17 cellular contexts compared by ENCODE assay signal in the genomic region with DNA sequence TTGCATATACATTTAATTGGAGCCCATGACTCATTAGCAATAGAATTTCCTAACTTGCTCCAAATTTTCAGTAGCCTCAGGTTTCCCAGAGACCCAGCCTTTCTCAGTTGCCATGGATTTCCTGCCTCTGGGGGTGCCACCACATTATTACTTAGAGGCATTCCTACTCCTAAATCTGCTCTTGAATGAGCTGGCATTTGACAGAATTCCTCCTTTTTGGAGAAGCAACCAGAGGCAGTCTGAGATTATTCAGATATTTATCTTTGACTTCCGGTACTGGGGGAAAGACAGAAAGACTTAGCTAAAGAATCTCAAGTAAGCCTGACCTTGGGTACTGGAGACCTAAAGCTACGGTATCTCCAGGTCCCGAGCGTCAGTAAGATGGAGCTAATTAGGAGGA.
A peak's percentile ranks its signal among the peaks of the same experiment; 100 is the strongest.
DNase-seq lines count a peak whose midpoint lies in the region; TF ChIP-seq lines count a peak whose summit lies in the region.
"Had no signal": no experiment of that assay in that cellular context is flagged by ENCODE, and none has a peak within 500 bp of the region (broad histone marks: within the 10 kb centered on the region; RNA-seq: fewer than 3 reads in every experiment).

No MANE protein-coding gene starts in this region.

- no peak overlapping the region for H3K9ac ChIP-seq in HUES48 (ENCODE audit: low read depth, low read length)

- peaks cover 13% of the 10 kb centered on the region for H3K9me3 Mint-ChIP-seq in glutamatergic neuron (ENCODE audit: unreplicated experiment)
- peaks cover 4% of the 10 kb centered on the region for H3K9me3 Mint-ChIP-seq in neural crest cell

- H3K27me3 ChIP-seq in HUES48 (ENCODE audit: control insufficient read depth, insufficient read depth, low read length): peaks cover 24% of the 10 kb centered on the region
- H3K27me3 ChIP-seq in uterus: no peaks in the 10 kb centered on the region

- no peak for TF ChIP-seq POLR2A in uterus (IDR thresholded peaks at IDR 0.05)

- H3K36me3 Mint-ChIP-seq in glutamatergic neuron (ENCODE audit: unreplicated experiment) (peaks cover 7% of the 10 kb centered on the region), neural crest cell (ENCODE audit: low read depth) (no peaks in the 10 kb centered on the region)
- H3K36me3 Mint-ChIP-seq: CD4-positive, alpha-beta memory T cell had no signal

- H3K4me1 Mint-ChIP-seq in glutamatergic neuron (ENCODE audit: low read depth, unreplicated experiment): peaks cover 17% of the 10 kb centered on the region
- H3K4me1 Mint-ChIP-seq in neural crest cell: peaks cover 18% of the 10 kb centered on the region

- peak overlapping the region; percentile 10 for H3K4me3 Mint-ChIP-seq in glutamatergic neuron (ENCODE audit: unreplicated experiment)
- peak overlapping the region; percentile 78 for H3K4me3 Mint-ChIP-seq in neural crest cell

- H3K27ac ChIP-seq in HUES48 (ENCODE audit: low read depth, low read length) (no peak overlapping the region), uterus (peak overlapping the region; percentile 87 to 91)
- H3K27ac ChIP-seq: HL-60 had no signal

- H3K36me3 ChIP-seq in HUES48 (ENCODE audit: control insufficient read depth, insufficient read depth, low read length) (no peaks in the 10 kb centered on the region), uterus (no peaks in the 10 kb centered on the region)

- H3K27ac Mint-ChIP-seq in glutamatergic neuron (ENCODE audit: unreplicated experiment): peak overlapping the region; percentile 56
- H3K27ac Mint-ChIP-seq in neural crest cell (ENCODE audit: unreplicated experiment): no peak overlapping the region
- H3K27ac Mint-ChIP-seq: CD4-positive, alpha-beta memory T cell had no signal

- no peak for DNase-seq in glutamatergic neuron
- no peak for DNase-seq in neural crest cell (ENCODE audit: low read depth, low spot score)
- no peak for DNase-seq in uterus
- DNase-seq in NCI-H1694 (lab: John Stamatoyannopoulos, UW): no peak
- no peak for DNase-seq in D341Med (ENCODE audit: low spot score)
- no peak for DNase-seq in NCI-H748 treated with DMSO at 0.1 percent for 48 hours (lab: John Stamatoyannopoulos, UW)
- DNase-seq: AML-193; Calu3; CD4-positive, alpha-beta memory T cell; H7; NCI-H1105 treated with DMSO at 0.1 percent for 48 hours; NCI-H187; NCI-H345; NCI-H526 treated with DMSO at 0.1 percent for 48 hours; PC-3 had no signal

- TF ChIP-seq CTCF in glutamatergic neuron (IDR thresholded peaks at IDR 0.05; ENCODE audit: partially characterized antibody, unreplicated experiment) (no peak), neural crest cell (conservative IDR thresholded peaks at IDR 0.05) (no peak), uterus (IDR thresholded peaks at IDR 0.05) (no peak)

- intact Hi-C loops in uterus (cut with DNase I; ENCODE audit: low total_unique reads): no loop called here

- H3K9me3 ChIP-seq in HUES48 (ENCODE audit: control insufficient read depth, insufficient read depth, low read length) (no peaks in the 10 kb centered on the region), uterus (no peaks in the 10 kb centered on the region)

- H3K27me3 Mint-ChIP-seq in glutamatergic neuron (ENCODE audit: unreplicated experiment) (peaks cover 5% of the 10 kb centered on the region), neural crest cell (ENCODE audit: low read depth) (peaks cover 6% of the 10 kb centered on the region)

- H3K4me1 ChIP-seq in HUES48 (ENCODE audit: control insufficient read depth, insufficient read depth, low read length): peaks cover 11% of the 10 kb centered on the region; the same call in 1 of the 2 replicates
- peaks cover 0 to 4% of the 10 kb centered on the region in 2 donors for H3K4me1 ChIP-seq in uterus

- H3K4me3 ChIP-seq in HUES48 (ENCODE audit: low read depth, low read length): 0 out of 2 replicates have a peak overlapping the region, but pooled peaks have one; percentile 3
- H3K4me3 ChIP-seq in uterus: no peak overlapping the region
